ENCODE assay signal across 18 cellular contexts in genomic region chrX:36961590-36961989, GRCh38. TPM values are rescaled to one million over a fixed set of nuclear protein-coding genes. Genes with fewer than 3 reads are reported as not detected.
DNase-seq lines count a peak whose midpoint lies in the region; ATAC-seq, FAIRE-seq and TF ChIP-seq lines count a peak whose summit lies in the region.
"Had no signal": no experiment of that assay in that cellular context is flagged by ENCODE, and none has a peak within 500 bp of the region (broad histone marks: within the 10 kb centered on the region; RNA-seq: fewer than 3 reads in every experiment).

No MANE protein-coding gene starts in this region.

- DNase-seq in DMS53 (lab: John Stamatoyannopoulos, UW) (peak; percentile 71), M059J (ENCODE audit: low read depth) (peak; percentile 2), astrocyte (ENCODE audit: low read depth) (no peak), D341Med (ENCODE audit: low spot score) (no peak)
- DNase-seq in activated CD4-positive, alpha-beta T cell treated with anti-CD3 and anti-CD28 coated beads, Interleukin-2, amount 50 U/mL, for 48 hours: no peak
- no peak for DNase-seq in activated CD4-positive, alpha-beta T cell treated with anti-CD3 and anti-CD28 coated beads, Interleukin-2, amount 50 U/mL, for 1 hour
- DNase-seq: activated CD4-positive, alpha-beta T cell treated with anti-CD3 and anti-CD28 coated beads, Interleukin-2, amount 50 U/mL, for 4 hours; activated T-cell treated with anti-CD3 and anti-CD28 coated beads, Interleukin-2, amount 50 U/mL, for 48 hours; adrenal gland; CD4-positive, CD25-positive, alpha-beta regulatory T cell; heart left ventricle; MM.1S; NCI-H2029; psoas muscle had no signal

- H3K27ac ChIP-seq in astrocyte (ENCODE audit: low read depth, low read length): no peak overlapping the region
- H3K27ac ChIP-seq: adrenal gland, heart left ventricle, psoas muscle, SJSA1 had no signal

- H3K36me3 Mint-ChIP-seq in astrocyte (ENCODE audit: low read depth, unreplicated experiment) (no peaks in the 10 kb centered on the region), nephron (ENCODE audit: low read depth) (no peaks in the 10 kb centered on the region)
- H3K36me3 Mint-ChIP-seq: CD4-positive, CD25-positive, alpha-beta regulatory T cell had no signal

- no peak overlapping the region for H3K4me3 Mint-ChIP-seq in astrocyte (ENCODE audit: unreplicated experiment)
- peak overlapping the region; percentile 37 to 61 (median 40) for H3K4me3 Mint-ChIP-seq in nephron
- H3K4me3 Mint-ChIP-seq: CD4-positive, CD25-positive, alpha-beta regulatory T cell had no signal

- H3K9ac ChIP-seq in astrocyte (ENCODE audit: low read length): no peak overlapping the region

- no peaks in the 10 kb centered on the region for H3K27me3 ChIP-seq in astrocyte (ENCODE audit: insufficient read depth, low read length)
- H3K27me3 ChIP-seq: SJSA1 had no signal

- no peak for ATAC-seq in HG02763 (IDR thresholded peaks at IDR 0.05; ENCODE audit: unreplicated experiment)
- ATAC-seq: heart left ventricle, psoas muscle had no signal

- no peak for TF ChIP-seq CTCF in astrocyte (IDR thresholded peaks at IDR 0.05; ENCODE audit: insufficient read depth, low read depth, low read length)
- peak in 1 of 3 experiments; percentile 9 for TF ChIP-seq CTCF in nephron (IDR thresholded peaks at IDR 0.05; ENCODE audit: unreplicated experiment in 3 of 3)

- H3K9me3 Mint-ChIP-seq in astrocyte (ENCODE audit: unreplicated experiment) (no peaks in the 10 kb centered on the region), nephron (peaks cover 11% of the 10 kb centered on the region)

- H3K4me1 ChIP-seq in astrocyte (ENCODE audit: insufficient read depth, low read length): no peaks in the 10 kb centered on the region
- H3K4me1 ChIP-seq: adrenal gland, psoas muscle, SJSA1 had no signal

- H3K4me2 ChIP-seq in astrocyte (ENCODE audit: low read length): no peak overlapping the region

- H4K20me1 ChIP-seq in astrocyte (ENCODE audit: insufficient read depth, low read length): no peaks in the 10 kb centered on the region

- no peak overlapping the region for H3K27ac Mint-ChIP-seq in astrocyte (ENCODE audit: unreplicated experiment)
- H3K27ac Mint-ChIP-seq in nephron: no peak overlapping the region
- H3K27ac Mint-ChIP-seq: CD4-positive, CD25-positive, alpha-beta regulatory T cell had no signal

- H3K4me1 Mint-ChIP-seq in astrocyte (ENCODE audit: low read depth, unreplicated experiment) (no peaks in the 10 kb centered on the region), nephron (no peaks in the 10 kb centered on the region)
- H3K4me1 Mint-ChIP-seq: CD4-positive, CD25-positive, alpha-beta regulatory T cell had no signal

- H2AFZ ChIP-seq in astrocyte (ENCODE audit: low read depth, low read length): no peak overlapping the region

- no peaks in the 10 kb centered on the region for H3K36me3 ChIP-seq in astrocyte (ENCODE audit: insufficient read depth, low read length)
- H3K36me3 ChIP-seq: adrenal gland, heart left ventricle, SJSA1 had no signal

- no peaks in the 10 kb centered on the region for H3K9me3 ChIP-seq in astrocyte (ENCODE audit: insufficient read depth, low read depth, low read length)
- H3K9me3 ChIP-seq: adrenal gland, heart left ventricle, psoas muscle, SJSA1 had no signal

- peak; percentile 92 for FAIRE-seq in astrocyte (lab: Jason Lieb, UNC)

- peaks cover 25% of the 10 kb centered on the region for H3K27me3 Mint-ChIP-seq in astrocyte (ENCODE audit: low read depth, unreplicated experiment)
- H3K27me3 Mint-ChIP-seq in nephron (ENCODE audit: low read depth): peaks cover 56% of the 10 kb centered on the region

- H3K79me2 ChIP-seq in astrocyte (ENCODE audit: insufficient read depth, low read length): no peaks in the 10 kb centered on the region

- H3K4me3 ChIP-seq in astrocyte (ENCODE audit: insufficient read depth, low read depth, low read length): no peak overlapping the region
- H3K4me3 ChIP-seq: adrenal gland, heart left ventricle, psoas muscle, SJSA1 had no signal

RNA-seq across cellular contexts. Expression of gene FAM47C, which starts 46.6 kb away (rescaled TPM):
- not detected in 2 replicates for total RNA-seq in M059J (2014; rRNA removed; shearing (Covaris generic))
- not detected in 2 replicates for total RNA-seq in astrocyte
- total RNA-seq: adrenal gland; CD4-positive, CD25-positive, alpha-beta regulatory T cell; G401; heart left ventricle; psoas muscle; SJSA1 had no signal

Comparison
In these comparisons a context has a peak if more than half of its experiments do, and no peak if none do; other contexts are left out.
1. DNase-seq: peak in DMS53 (single experiment) and M059J (single experiment); none in astrocyte (single experiment), D341Med (single experiment), activated CD4-positive, alpha-beta T cell treated with anti-CD3 and anti-CD28 coated beads, Interleukin-2, amount 50 U/mL, for 48 hours (0 of 2) and activated CD4-positive, alpha-beta T cell treated with anti-CD3 and anti-CD28 coated beads, Interleukin-2, amount 50 U/mL, for 1 hour (single experiment).